2 cellular contexts compared by ENCODE assay signal in the genomic region with DNA sequence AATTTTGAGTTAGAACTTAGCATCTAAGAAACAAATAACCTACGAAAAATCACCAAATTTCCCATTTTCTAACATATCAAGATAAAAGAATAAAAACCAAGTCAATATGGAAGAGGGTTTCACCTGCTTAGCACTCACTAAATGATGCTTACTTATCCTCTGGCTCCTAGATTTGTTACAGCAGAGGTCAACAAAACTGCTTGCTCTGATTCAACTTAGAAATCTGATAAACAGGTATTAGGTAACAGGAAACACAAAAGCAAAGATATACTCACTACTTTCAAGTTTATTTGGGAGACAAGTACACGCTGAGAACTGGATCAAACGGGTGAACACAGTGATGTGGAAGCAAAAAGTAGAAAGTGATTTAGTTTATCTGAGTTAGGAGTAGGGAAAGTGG.
TF ChIP-seq lines count a peak whose summit lies in the region.

No MANE protein-coding gene starts in this region.

TF ChIP-seq in SK-N-SH, 30 proteins besides CTCF, POLR2A, EP300 and RAD21 (continued from another document):
- TF ChIP-seq SMC3 (IDR thresholded peaks at IDR 0.05; ENCODE audit: low read depth, low read length): no peak
- TF ChIP-seq FOXJ3 (CRISPR knock-in tag; IDR thresholded peaks at IDR 0.05): no peak
- TF ChIP-seq, protein P1, sequence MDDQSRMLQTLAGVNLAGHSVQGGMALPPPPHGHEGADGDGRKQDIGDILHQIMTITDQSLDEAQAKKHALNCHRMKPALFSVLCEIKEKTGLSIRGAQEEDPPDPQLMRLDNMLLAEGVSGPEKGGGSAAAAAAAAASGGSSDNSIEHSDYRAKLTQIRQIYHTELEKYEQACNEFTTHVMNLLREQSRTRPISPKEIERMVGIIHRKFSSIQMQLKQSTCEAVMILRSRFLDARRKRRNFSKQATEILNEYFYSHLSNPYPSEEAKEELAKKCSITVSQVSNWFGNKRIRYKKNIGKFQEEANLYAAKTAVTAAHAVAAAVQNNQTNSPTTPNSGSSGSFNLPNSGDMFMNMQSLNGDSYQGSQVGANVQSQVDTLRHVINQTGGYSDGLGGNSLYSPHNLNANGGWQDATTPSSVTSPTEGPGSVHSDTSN (IDR thresholded peaks at IDR 0.05): no peak

TF ChIP-seq in SK-N-SH treated with all-trans-retinoic acid at 6 μM for 48 hours, 23 proteins besides CTCF, POLR2A, EP300 and RAD21 (continued from another document):
- TF ChIP-seq, protein P2, sequence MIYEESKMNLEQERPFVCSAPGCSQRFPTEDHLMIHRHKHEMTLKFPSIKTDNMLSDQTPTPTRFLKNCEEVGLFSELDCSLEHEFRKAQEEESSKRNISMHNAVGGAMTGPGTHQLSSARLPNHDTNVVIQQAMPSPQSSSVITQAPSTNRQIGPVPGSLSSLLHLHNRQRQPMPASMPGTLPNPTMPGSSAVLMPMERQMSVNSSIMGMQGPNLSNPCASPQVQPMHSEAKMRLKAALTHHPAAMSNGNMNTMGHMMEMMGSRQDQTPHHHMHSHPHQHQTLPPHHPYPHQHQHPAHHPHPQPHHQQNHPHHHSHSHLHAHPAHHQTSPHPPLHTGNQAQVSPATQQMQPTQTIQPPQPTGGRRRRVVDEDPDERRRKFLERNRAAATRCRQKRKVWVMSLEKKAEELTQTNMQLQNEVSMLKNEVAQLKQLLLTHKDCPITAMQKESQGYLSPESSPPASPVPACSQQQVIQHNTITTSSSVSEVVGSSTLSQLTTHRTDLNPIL (CRISPR knock-in tag; IDR thresholded peaks at IDR 0.05; ENCODE audit: low read depth): no peak
- TF ChIP-seq TOX (CRISPR knock-in tag; IDR thresholded peaks at IDR 0.05; ENCODE audit: borderline replicate concordance) (no peak), ARNTL (CRISPR knock-in tag; IDR thresholded peaks at IDR 0.05; ENCODE audit: borderline replicate concordance, low read depth) (no peak), PPARA (CRISPR knock-in tag; IDR thresholded peaks at IDR 0.05; ENCODE audit: borderline replicate concordance) (no peak), ZNF70 (CRISPR knock-in tag; IDR thresholded peaks at IDR 0.05) (no peak), CSDC2 (CRISPR knock-in tag; IDR thresholded peaks at IDR 0.05) (no peak), BACH2 (CRISPR knock-in tag; IDR thresholded peaks at IDR 0.05; ENCODE audit: borderline replicate concordance) (no peak), OSR1 (CRISPR knock-in tag; IDR thresholded peaks at IDR 0.05) (no peak), RARB (CRISPR knock-in tag; IDR thresholded peaks at IDR 0.05) (no peak), ZC3H10 (CRISPR knock-in tag; IDR thresholded peaks at IDR 0.05) (no peak), ZNF8 (CRISPR knock-in tag; IDR thresholded peaks at IDR 0.05) (no peak), TCF4 (CRISPR knock-in tag; IDR thresholded peaks at IDR 0.05; ENCODE audit: borderline replicate concordance) (no peak), GLIS3 (CRISPR knock-in tag; IDR thresholded peaks at IDR 0.05) (no peak), ISL1 (CRISPR knock-in tag; IDR thresholded peaks at IDR 0.05) (no peak), ESRRG (CRISPR knock-in tag; IDR thresholded peaks at IDR 0.05) (no peak), ZFP3 (CRISPR knock-in tag; IDR thresholded peaks at IDR 0.05) (no peak)
- TF ChIP-seq, protein P3, sequence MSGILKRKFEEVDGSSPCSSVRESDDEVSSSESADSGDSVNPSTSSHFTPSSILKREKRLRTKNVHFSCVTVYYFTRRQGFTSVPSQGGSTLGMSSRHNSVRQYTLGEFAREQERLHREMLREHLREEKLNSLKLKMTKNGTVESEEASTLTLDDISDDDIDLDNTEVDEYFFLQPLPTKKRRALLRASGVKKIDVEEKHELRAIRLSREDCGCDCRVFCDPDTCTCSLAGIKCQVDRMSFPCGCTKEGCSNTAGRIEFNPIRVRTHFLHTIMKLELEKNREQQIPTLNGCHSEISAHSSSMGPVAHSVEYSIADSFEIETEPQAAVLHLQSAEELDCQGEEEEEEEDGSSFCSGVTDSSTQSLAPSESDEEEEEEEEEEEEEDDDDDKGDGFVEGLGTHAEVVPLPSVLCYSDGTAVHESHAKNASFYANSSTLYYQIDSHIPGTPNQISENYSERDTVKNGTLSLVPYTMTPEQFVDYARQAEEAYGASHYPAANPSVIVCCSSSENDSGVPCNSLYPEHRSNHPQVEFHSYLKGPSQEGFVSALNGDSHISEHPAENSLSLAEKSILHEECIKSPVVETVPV (CRISPR knock-in tag; IDR thresholded peaks at IDR 0.05): no peak
- TF ChIP-seq, protein P4, sequence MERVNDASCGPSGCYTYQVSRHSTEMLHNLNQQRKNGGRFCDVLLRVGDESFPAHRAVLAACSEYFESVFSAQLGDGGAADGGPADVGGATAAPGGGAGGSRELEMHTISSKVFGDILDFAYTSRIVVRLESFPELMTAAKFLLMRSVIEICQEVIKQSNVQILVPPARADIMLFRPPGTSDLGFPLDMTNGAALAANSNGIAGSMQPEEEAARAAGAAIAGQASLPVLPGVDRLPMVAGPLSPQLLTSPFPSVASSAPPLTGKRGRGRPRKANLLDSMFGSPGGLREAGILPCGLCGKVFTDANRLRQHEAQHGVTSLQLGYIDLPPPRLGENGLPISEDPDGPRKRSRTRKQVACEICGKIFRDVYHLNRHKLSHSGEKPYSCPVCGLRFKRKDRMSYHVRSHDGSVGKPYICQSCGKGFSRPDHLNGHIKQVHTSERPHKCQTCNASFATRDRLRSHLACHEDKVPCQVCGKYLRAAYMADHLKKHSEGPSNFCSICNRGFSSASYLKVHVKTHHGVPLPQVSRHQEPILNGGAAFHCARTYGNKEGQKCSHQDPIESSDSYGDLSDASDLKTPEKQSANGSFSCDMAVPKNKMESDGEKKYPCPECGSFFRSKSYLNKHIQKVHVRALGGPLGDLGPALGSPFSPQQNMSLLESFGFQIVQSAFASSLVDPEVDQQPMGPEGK (CRISPR knock-in tag; IDR thresholded peaks at IDR 0.05; ENCODE audit: borderline replicate concordance): no peak
- TF ChIP-seq, protein P5, sequence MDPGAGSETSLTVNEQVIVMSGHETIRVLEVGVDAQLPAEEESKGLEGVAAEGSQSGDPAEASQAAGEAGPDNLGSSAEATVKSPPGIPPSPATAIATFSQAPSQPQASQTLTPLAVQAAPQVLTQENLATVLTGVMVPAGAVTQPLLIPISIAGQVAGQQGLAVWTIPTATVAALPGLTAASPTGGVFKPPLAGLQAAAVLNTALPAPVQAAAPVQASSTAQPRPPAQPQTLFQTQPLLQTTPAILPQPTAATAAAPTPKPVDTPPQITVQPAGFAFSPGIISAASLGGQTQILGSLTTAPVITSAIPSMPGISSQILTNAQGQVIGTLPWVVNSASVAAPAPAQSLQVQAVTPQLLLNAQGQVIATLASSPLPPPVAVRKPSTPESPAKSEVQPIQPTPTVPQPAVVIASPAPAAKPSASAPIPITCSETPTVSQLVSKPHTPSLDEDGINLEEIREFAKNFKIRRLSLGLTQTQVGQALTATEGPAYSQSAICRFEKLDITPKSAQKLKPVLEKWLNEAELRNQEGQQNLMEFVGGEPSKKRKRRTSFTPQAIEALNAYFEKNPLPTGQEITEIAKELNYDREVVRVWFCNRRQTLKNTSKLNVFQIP (CRISPR knock-in tag; IDR thresholded peaks at IDR 0.05; ENCODE audit: borderline replicate concordance, low read depth): no peak
